ENCODE assay signal across 17 cellular contexts in genomic region chr1:89836997-89837909, GRCh38. TPM values are rescaled to one million over a fixed set of nuclear protein-coding genes. Genes with fewer than 3 reads are reported as not detected.
DNase-seq lines count a peak whose midpoint lies in the region; ATAC-seq, FAIRE-seq and TF ChIP-seq lines count a peak whose summit lies in the region.
"Had no signal": no experiment of that assay in that cellular context is flagged by ENCODE, and none has a peak within 500 bp of the region (broad histone marks: within the 10 kb centered on the region; RNA-seq: fewer than 3 reads in every experiment).

No MANE protein-coding gene starts in this region.

- peak; percentile 81 for FAIRE-seq in HepG2 (lab: Jason Lieb, UNC)
- FAIRE-seq: H54 had no signal

- H3K4me1 ChIP-seq in endodermal cell (ENCODE audit: control insufficient read depth, insufficient read depth, low read length) (peaks cover 16% of the 10 kb centered on the region), HepG2 (ENCODE audit: insufficient read depth, low read length) (peaks cover 100% of the 10 kb centered on the region)
- H3K4me1 ChIP-seq: SJCRH30 had no signal

- peaks cover 8% of the 10 kb centered on the region for H3K4me1 Mint-ChIP-seq in T-helper 17 cell
- H3K4me1 Mint-ChIP-seq in endodermal cell = peaks cover 37% of the 10 kb centered on the region
- H3K4me1 Mint-ChIP-seq in type B pancreatic cell (ENCODE audit: unreplicated experiment) = peaks cover 55% of the 10 kb centered on the region

- H3K36me3 ChIP-seq in endodermal cell (ENCODE audit: control insufficient read depth, insufficient read depth, low read length) = no peaks in the 10 kb centered on the region
- H3K36me3 ChIP-seq in HepG2 (replicated peaks in 1 of 2; ENCODE audit: control insufficient read depth in 1 of 2, insufficient read depth in 2 of 2, low read length in 2 of 2) = 0 out of 5 replicates have a peak, but pooled peaks cover 0 to 2% of the 10 kb centered on the region in 2 experiments
- H3K36me3 ChIP-seq: cardiac muscle cell, SJCRH30 had no signal

- H3K4me3 ChIP-seq in endodermal cell (ENCODE audit: low read length) (no peak overlapping the region), HepG2 (replicated peaks in 1 of 3; ENCODE audit: insufficient read depth in 1 of 3, low read depth in 2 of 3, low read length in 3 of 3) (peak overlapping the region; percentile 31 to 56 (median 35); a peak in 4 of 6 replicates)
- H3K4me3 ChIP-seq: cardiac muscle cell, PC-9, SJCRH30 had no signal

- H3K36me3 Mint-ChIP-seq in T-helper 17 cell (ENCODE audit: low read depth) = peaks cover 3% of the 10 kb centered on the region
- no peaks in the 10 kb centered on the region for H3K36me3 Mint-ChIP-seq in endodermal cell (ENCODE audit: low read depth)
- H3K36me3 Mint-ChIP-seq in type B pancreatic cell = peaks cover 4% of the 10 kb centered on the region

- TF ChIP-seq CTCF in endodermal cell (conservative IDR thresholded peaks at IDR 0.05) = no peak
- TF ChIP-seq CTCF in HepG2 (CRISPR knock-in tag; IDR thresholded peaks at IDR 0.05) = no peak
- no peak for TF ChIP-seq CTCF in type B pancreatic cell (conservative IDR thresholded peaks at IDR 0.05)

- WGBS in endodermal cell (ENCODE audit: insufficient coverage in 1 of 2, insufficient read length in 1 of 2), 2 experiments = 91 to 93% methylated on average over 2 to 4 of the region's 4 CpGs
- 56% methylated on average over 4 of the region's 4 CpGs for WGBS in HepG2 (ENCODE audit: low lambda C conversion rate)

- H3K27ac ChIP-seq in endodermal cell (ENCODE audit: low read depth, low read length) (no peak overlapping the region), HepG2 (ENCODE audit: extremely low read length, insufficient read depth, low read length) (peak overlapping the region; percentile 97)
- H3K27ac ChIP-seq: cardiac muscle cell, PC-9, SJCRH30 had no signal

- TF ChIP-seq POLR2A in HepG2 (IDR thresholded peaks at IDR 0.05; ENCODE audit: insufficient read depth in 1 of 2, low read depth in 2 of 2, low read length in 2 of 2) = peak in 1 of 2 experiments; percentile 22; a peak in 1 of 4 replicates

- peaks cover 73% of the 10 kb centered on the region for H3K79me2 ChIP-seq in HepG2 (ENCODE audit: insufficient read depth, low read length)

- H3K27me3 Mint-ChIP-seq in T-helper 17 cell (peaks cover 5% of the 10 kb centered on the region), endodermal cell (ENCODE audit: insufficient read depth) (no peaks in the 10 kb centered on the region), type B pancreatic cell (no peaks in the 10 kb centered on the region)

- H3K4me3 Mint-ChIP-seq in T-helper 17 cell (no peak overlapping the region), endodermal cell (no peak overlapping the region), type B pancreatic cell (peak overlapping the region; percentile 40)
- H3K4me3 Mint-ChIP-seq: T-helper 2 cell treated with Interferon-gamma antibody and Interleukin-4, amounts not matched to agents 5 μg/mL and 100 μg/mL, for 36 hours had no signal

- H3K9me3 ChIP-seq in T-helper 17 cell (ENCODE audit: control insufficient read depth, low read length, poor library complexity, severe bottlenecking) (no peaks in the 10 kb centered on the region), endodermal cell (ENCODE audit: control insufficient read depth, low read length) (no peaks in the 10 kb centered on the region), HepG2 (ENCODE audit: low read length) (no peaks in the 10 kb centered on the region)
- H3K9me3 ChIP-seq: SJCRH30 had no signal

- DNase-seq in T-helper 17 cell (no peak), endodermal cell (peak; percentile 60), HepG2 (ENCODE audit: low spot score) (peak; percentile 90), type B pancreatic cell (ENCODE audit: extremely low spot score, unreplicated experiment) (no peak), NOMO-1 treated with dmso at 0.1 percent for 144 hours (lab: John Stamatoyannopoulos, UW; ENCODE audit: unreplicated experiment) (no peak), NCI-H1930 (lab: John Stamatoyannopoulos, UW) (no peak), DMS 273 treated with DMSO at 0.1 percent for 48 hours (lab: John Stamatoyannopoulos, UW) (no peak)
- DNase-seq: activated CD4-positive, CD25-positive, alpha-beta regulatory T cell; effector CD8-positive, alpha-beta T cell; left ventricle myocardium superior; NCI-H1436; NCI-H2171 treated with DMSO at 0.1 percent for 48 hours; PC-9; SJCRH30 had no signal

- no peak overlapping the region for H2AFZ ChIP-seq in HepG2 (ENCODE audit: low read length)
- H2AFZ ChIP-seq: PC-9 had no signal

- no peaks in the 10 kb centered on the region for H3K9me3 Mint-ChIP-seq in endodermal cell
- no peaks in the 10 kb centered on the region for H3K9me3 Mint-ChIP-seq in type B pancreatic cell
- H3K9me3 Mint-ChIP-seq: T-helper 2 cell treated with Interferon-gamma antibody and Interleukin-4, amounts not matched to agents 5 μg/mL and 100 μg/mL, for 36 hours had no signal

- intact Hi-C loops in HepG2 (cut with micrococcal nuclease; ENCODE audit: unreplicated experiment) = loop anchor here (1.0 to 2.0 kb wide), 2 partner anchors 16 to 32 kb away; partner anchors contain the start of gene LRRC8D

- H3K9ac ChIP-seq in endodermal cell (ENCODE audit: extremely low read depth, low read length, poor library complexity, severe bottlenecking) = no peak overlapping the region
- H3K9ac ChIP-seq in HepG2 (ENCODE audit: insufficient read depth, low read depth, low read length) = peak overlapping the region; percentile 72

- H3K4me2 ChIP-seq in HepG2 (ENCODE audit: low read depth, low read length) = peak overlapping the region; percentile 92
- H3K4me2 ChIP-seq: PC-9 had no signal

- in situ Hi-C loops in HepG2 (cut with HindIII; ENCODE audit: extremely low pct_ligation_motif_present, low pct_unique_long_range_greater_than_20kb) = no loop called here

- TF ChIP-seq EP300 in HepG2 (IDR thresholded peaks at IDR 0.05; ENCODE audit: low read depth in 2 of 2, low read length in 2 of 2) = peak in 1 of 2 experiments; percentile 78; a peak in 3 of 4 replicates
- TF ChIP-seq EP300 in HepG2 (CRISPR knock-in tag; IDR thresholded peaks at IDR 0.05; ENCODE audit: borderline replicate concordance) = 0 out of 2 replicates have a peak, but pooled peaks have one; percentile 24

- POLR2A ChIA-PET in HepG2 (lab: Yijun Ruan, JAX) = interaction anchor here (0.7 kb wide), 1 partner anchor 16 kb away, joined by 4 read pairs; the partner anchor contains the start of gene LRRC8D

- CTCF ChIA-PET in HepG2 (lab: Yijun Ruan, JAX; ENCODE audit: low intra/inter-chr PET ratio, low total read pairs) = no interaction called here

- no peak for TF ChIP-seq RAD21 in HepG2 (CRISPR knock-in tag; IDR thresholded peaks at IDR 0.05)

- BruUV-seq in HepG2 (replicated peaks; lab: Mats Ljungman, UMichigan) = no TSS peak

- H3K27me3 ChIP-seq in endodermal cell (ENCODE audit: control insufficient read depth, insufficient read depth, low read length, poor library complexity, severe bottlenecking) (no peaks in the 10 kb centered on the region), HepG2 (ENCODE audit: control insufficient read depth in 1 of 2, insufficient read depth in 2 of 2, low read length in 2 of 2) (no peaks in the 10 kb centered on the region)
- H3K27me3 ChIP-seq: cardiac muscle cell, SJCRH30 had no signal

- H3K27ac Mint-ChIP-seq in T-helper 17 cell (peak overlapping the region; percentile 14), endodermal cell (no peak overlapping the region), type B pancreatic cell (peak overlapping the region; percentile 21)
- H3K27ac Mint-ChIP-seq: T-helper 2 cell treated with Interferon-gamma antibody and Interleukin-4, amounts not matched to agents 5 μg/mL and 100 μg/mL, for 36 hours had no signal

- ATAC-seq in T-helper 17 cell (no peak), HepG2 (peak; percentile 86)

- no peaks in the 10 kb centered on the region for H4K20me1 ChIP-seq in HepG2 (ENCODE audit: insufficient read depth, low read length)

TF ChIP-seq in HepG2, 621 proteins besides CTCF, POLR2A, EP300 and RAD21 (continues in another document):
- TF ChIP-seq GATAD2A (CRISPR knock-in tag; IDR thresholded peaks at IDR 0.05) = peak; percentile 73; the same call in 1 of the 2 replicates

RNA-seq across cellular contexts. Expression of gene LRRC8D, which starts 16.4 kb away (rescaled TPM):
- total RNA-seq in T-helper 17 cell (10 to 100 TPM; 28.3 to 33.5 TPM), endodermal cell (10 to 100 TPM; 23.8 to 33.8 TPM), HepG2 (2016; rRNA removed; fragmentation: Illumina TruSeq; extraction: Trizol) (44.6 and 45.5 TPM in 2 replicates), type B pancreatic cell (ENCODE audit: low replicate concordance) (31.1 and 31.9 TPM in 2 replicates)
- polyA plus RNA-seq in endodermal cell (2013, experiment 1 of 2) = 26.5 TPM
- polyA plus RNA-seq in endodermal cell (2013, experiment 2 of 2) = 21.1 TPM
- total RNA-seq in HepG2 (2016; cell fraction: cytosol; rRNA removed; fragmentation: Illumina TruSeq; extraction: Trizol; ENCODE audit: low read depth) = 8.5 and 9.3 TPM in 2 replicates
- 43.8 and 46.2 TPM in 2 replicates for total RNA-seq in HepG2 (2016; cell fraction: insoluble cytoplasmic fraction; rRNA removed; fragmentation: Illumina TruSeq; extraction: Trizol)
- total RNA-seq in HepG2 (2016; cell fraction: membrane; rRNA removed; fragmentation: Illumina TruSeq; extraction: Trizol) = 33.3 and 37.9 TPM in 2 replicates
- 43.7 and 45.6 TPM in 2 replicates for total RNA-seq in HepG2 (2016; cell fraction: nucleus; rRNA removed; fragmentation: Illumina TruSeq; extraction: Trizol)
- 29.9 and 30.0 TPM in 2 replicates for polyA plus RNA-seq in HepG2 (2011; rRNA removed)
- 27.1 and 30.0 TPM in 2 replicates for polyA plus RNA-seq in HepG2 (2011; cell fraction: cytosol; rRNA removed)
- 29.5 and 30.7 TPM in 2 replicates for polyA plus RNA-seq in HepG2 (2011; cell fraction: nucleus; rRNA removed)
- polyA plus RNA-seq in HepG2 (2012) = 26.8 and 28.6 TPM in 2 replicates
- polyA plus RNA-seq in HepG2 (2016; cell fraction: cytosol; fragmentation: Illumina TruSeq; extraction: Trizol; ENCODE audit: low read depth) = 5.8 and 5.9 TPM in 2 replicates
- 47.0 and 48.7 TPM in 2 replicates for polyA plus RNA-seq in HepG2 (2016; cell fraction: insoluble cytoplasmic fraction; fragmentation: Illumina TruSeq; extraction: Trizol; ENCODE audit: low read depth)
- 20.5 and 21.4 TPM in 2 replicates for polyA plus RNA-seq in HepG2 (2016; cell fraction: membrane; fragmentation: Illumina TruSeq; extraction: Trizol; ENCODE audit: low read depth)
- 53.9 and 57.1 TPM in 2 replicates for polyA plus RNA-seq in HepG2 (2016; cell fraction: nucleus; fragmentation: Illumina TruSeq; extraction: Trizol; ENCODE audit: insufficient read depth, low read depth)
- polyA minus RNA-seq in HepG2 (2011; rRNA and poly(A)+ RNA removed; ENCODE audit: low replicate concordance) = 65.8 and 107 TPM in 2 replicates
- 26.6 and 33.6 TPM in 2 replicates for polyA minus RNA-seq in HepG2 (2011; cell fraction: cytosol; rRNA and poly(A)+ RNA removed)
- polyA minus RNA-seq in HepG2 (2011; cell fraction: nucleus; rRNA and poly(A)+ RNA removed) = 44.2 and 52.0 TPM in 2 replicates

Comparison
In these comparisons a context has a peak if more than half of its experiments do, and no peak if none do; other contexts are left out.
1. DNase-seq: peak in endodermal cell (single experiment) and HepG2 (single experiment); none in T-helper 17 cell (0 of 3), type B pancreatic cell (single experiment), NOMO-1 treated with dmso at 0.1 percent for 144 hours (single experiment), NCI-H1930 (0 of 2) and DMS 273 treated with DMSO at 0.1 percent for 48 hours (single experiment).